18 cellular contexts compared by ENCODE assay signal in the genomic region with DNA sequence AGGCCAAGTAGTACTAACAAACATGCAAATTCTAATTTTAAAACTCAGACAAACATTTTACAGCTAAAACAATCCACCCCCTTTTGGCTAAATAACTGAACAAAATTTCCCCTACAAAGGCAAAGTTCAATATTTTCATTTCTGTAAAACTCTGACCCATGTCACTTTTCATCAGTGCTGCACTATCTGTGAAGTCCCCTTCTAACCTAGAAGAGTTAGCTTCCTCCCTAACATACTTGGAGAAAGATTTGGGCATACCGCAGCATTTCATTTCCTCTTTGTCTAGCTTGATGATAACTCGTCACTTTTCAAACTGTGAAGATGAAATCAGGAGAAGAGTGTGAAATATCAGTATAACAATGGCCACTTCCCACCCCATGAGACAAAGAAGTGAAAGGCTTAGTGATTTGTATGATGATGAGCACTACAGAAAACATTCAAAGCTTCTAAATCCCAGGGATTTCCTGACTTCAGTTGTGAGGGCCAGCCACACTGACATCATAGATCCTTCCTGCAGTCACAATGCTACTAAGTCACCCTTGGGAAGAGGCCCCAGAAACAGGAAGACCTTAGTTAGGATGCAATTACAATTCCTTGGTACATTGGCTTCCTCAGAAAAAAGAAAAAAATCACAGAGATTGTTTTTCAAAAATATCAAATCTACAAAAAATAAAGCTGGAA. TPM values are rescaled to one million over a fixed set of nuclear protein-coding genes. Genes with fewer than 3 reads are reported as not detected.
A peak's percentile ranks its signal among the peaks of the same experiment; 100 is the strongest.
DNase-seq lines count a peak whose midpoint lies in the region; ATAC-seq and TF ChIP-seq lines count a peak whose summit lies in the region.
"Had no signal": no experiment of that assay in that cellular context is flagged by ENCODE, and none has a peak within 500 bp of the region (broad histone marks: within the 10 kb centered on the region; RNA-seq: fewer than 3 reads in every experiment).

Gene FAM81B, plus strand, starts transcription at position 555 of the 681 bp plus-strand sequence. Its CDS starts 24 bp downstream, at position 579.

- H2BK15ac ChIP-seq in IMR-90 (ENCODE audit: low read depth, low read length), result no peak within 1 kb of the TSS

- no TSS peak for BruUV-seq in IMR-90 (replicated peaks; lab: Mats Ljungman, UMichigan)
- no TSS peak for BruUV-seq in OCI-LY7 (replicated peaks; lab: Mats Ljungman, UMichigan)

- peaks cover 6% of the 10 kb centered on the region for H3K36me3 Mint-ChIP-seq in endothelial cell (ENCODE audit: low read depth, unreplicated experiment)
- H3K36me3 Mint-ChIP-seq: activated CD4-positive, alpha-beta memory T cell treated with anti-CD3 and anti-CD28 coated beads for 36 hours had no signal

- peak; percentile 17 for DNase-seq in EL
- DNase-seq in IMR-90, result peak; percentile 5
- no peak for DNase-seq in endothelial cell (ENCODE audit: low spot score)
- peak; percentile 27 for DNase-seq in non-pigmented ciliary epithelial cell (ENCODE audit: low read depth)
- DNase-seq in OCI-LY7 (ENCODE audit: low spot score), result no peak
- no peak for DNase-seq in NCI-H1417 treated with DMSO at 0.1 percent for 48 hours (lab: John Stamatoyannopoulos, UW)
- DNase-seq: activated CD4-positive, alpha-beta memory T cell treated with anti-CD3 and anti-CD28 coated beads for 36 hours; activated naive CD8-positive, alpha-beta T cell treated with anti-CD3 and anti-CD28 coated beads, Interleukin-2, amount 50 U/mL, for 24 hours; DMS 273 treated with DMSO at 0.1 percent for 48 hours; endodermal cell; Kasumi-1; mammary epithelial cell; NCI-H1694; stimulated activated CD4-positive, alpha-beta T cell treated with anti-CD3 and anti-CD28 coated beads, Interleukin-12 subunit alpha, Interleukin-12 subunit beta, amount 100 ng/mL, for 4 hours had no signal

- no peaks in the 10 kb centered on the region for H3K9me3 Mint-ChIP-seq in endothelial cell (ENCODE audit: unreplicated experiment)
- H3K9me3 Mint-ChIP-seq: activated naive CD8-positive, alpha-beta T cell treated with anti-CD3 and anti-CD28 coated beads, Interleukin-2, amount 50 U/mL, for 24 hours; stimulated activated naive CD8-positive, alpha-beta T cell treated with anti-CD3 and anti-CD28 coated beads, Interleukin-15, Interleukin-2, amounts not matched to agents 100 ng/mL and 50 ng/mL, for 24 hours had no signal

- no peak within 1 kb of the TSS for H3K18ac ChIP-seq in IMR-90 (ENCODE audit: low read depth, low read length)

- peaks cover 4% of the 10 kb centered on the region for H3K27me3 Mint-ChIP-seq in endothelial cell (ENCODE audit: unreplicated experiment)

- no peak for ATAC-seq in IMR-90 (ENCODE audit: low read depth)
- ATAC-seq in HG03442 (IDR thresholded peaks at IDR 0.05; ENCODE audit: unreplicated experiment), result no peak
- ATAC-seq in HG02623 (IDR thresholded peaks at IDR 0.05; ENCODE audit: unreplicated experiment), result no peak
- ATAC-seq: activated naive CD8-positive, alpha-beta T cell treated with anti-CD3 and anti-CD28 coated beads, Interleukin-2, amount 50 U/mL, for 24 hours had no signal

- H3K27ac ChIP-seq in IMR-90 (ENCODE audit: insufficient read depth, low read length), result no peak within 1 kb of the TSS
- H3K27ac ChIP-seq in OCI-LY7 (ENCODE audit: low read depth, low read length, poor library complexity, severe bottlenecking), result no peak within 1 kb of the TSS

- POLR2A ChIA-PET in IMR-90 (lab: Charles Lee; ENCODE audit: unreplicated experiment), result no interaction called here
- POLR2A ChIA-PET in OCI-LY7 (lab: Charles Lee), result no interaction called here

- no peak within 1 kb of the TSS for H2BK120ac ChIP-seq in IMR-90 (ENCODE audit: low read depth, low read length)

- peaks cover 2% of the 10 kb centered on the region; the same call in 1 of the 2 replicates for H3K27me3 ChIP-seq in IMR-90 (ENCODE audit: control insufficient read depth, insufficient read depth, low read length)

- H2AK5ac ChIP-seq in IMR-90 (ENCODE audit: low read depth, low read length), result no peak within 1 kb of the TSS

- H3K79me2 ChIP-seq in OCI-LY7 (ENCODE audit: insufficient read depth, low read depth, low read length), result no peaks in the 10 kb centered on the region

- H2AK9ac ChIP-seq in IMR-90 (replicated peaks; ENCODE audit: low read depth, low read length, poor library complexity), result no peak within 1 kb of the TSS

- H3K9me3 ChIP-seq in IMR-90 (ENCODE audit: control insufficient read depth, insufficient read depth, low read length) (no peaks in the 10 kb centered on the region), OCI-LY7 (ENCODE audit: low read length) (no peaks in the 10 kb centered on the region)

- H3K4me1 Mint-ChIP-seq in endothelial cell (ENCODE audit: unreplicated experiment), result peaks cover 26% of the 10 kb centered on the region

- H4K8ac ChIP-seq in IMR-90 (ENCODE audit: low read depth in 2 of 2, low read length in 2 of 2), result no peak within 1 kb of the TSS

- H4K91ac ChIP-seq in IMR-90 (ENCODE audit: insufficient read depth, low read depth, low read length), result no peak within 1 kb of the TSS

- in situ Hi-C loops in IMR-90 (cut with MboI; ENCODE audit: low sequenced_read_pairs), result no loop called here

- CTCF ChIA-PET in IMR-90 (lab: Yijun Ruan, JAX), result no interaction called here
- CTCF ChIA-PET in OCI-LY7 (lab: Charles Lee; ENCODE audit: unreplicated experiment), result no interaction called here

- H3K27ac Mint-ChIP-seq in endothelial cell (ENCODE audit: unreplicated experiment), result peak within 1 kb of the TSS; percentile 94
- H3K27ac Mint-ChIP-seq: activated CD4-positive, alpha-beta memory T cell treated with anti-CD3 and anti-CD28 coated beads for 36 hours; activated naive CD8-positive, alpha-beta T cell treated with anti-CD3 and anti-CD28 coated beads, Interleukin-2, amount 50 U/mL, for 24 hours; stimulated activated naive CD8-positive, alpha-beta T cell treated with anti-CD3 and anti-CD28 coated beads, Interleukin-15, Interleukin-2, amounts not matched to agents 100 ng/mL and 50 ng/mL, for 24 hours had no signal

- H3K4me2 ChIP-seq in IMR-90 (ENCODE audit: low read depth, low read length), result no peak within 1 kb of the TSS
- no peak within 1 kb of the TSS for H3K4me2 ChIP-seq in OCI-LY7 (ENCODE audit: low read length)

- H3K9me1 ChIP-seq in IMR-90 (ENCODE audit: insufficient read depth, low read length), result no peaks in the 10 kb centered on the region

- H3K36me3 ChIP-seq in IMR-90 (ENCODE audit: control insufficient read depth, insufficient read depth, low read length) (no peaks in the 10 kb centered on the region), OCI-LY7 (ENCODE audit: insufficient read depth, low read length) (no peaks in the 10 kb centered on the region)

- no peak within 1 kb of the TSS for H4K5ac ChIP-seq in IMR-90 (ENCODE audit: low read depth, low read length)

- H3K4me3 ChIP-seq in IMR-90 (ENCODE audit: insufficient read depth, low read depth, low read length) (no peak within 1 kb of the TSS), OCI-LY7 (ENCODE audit: low read depth, low read length, poor library complexity, severe bottlenecking) (no peak within 1 kb of the TSS)

- TF ChIP-seq CTCF in IMR-90 (conservative IDR thresholded peaks at IDR 0.05; ENCODE audit: low read depth, low read length) (no peak), endothelial cell (IDR thresholded peaks at IDR 0.05; ENCODE audit: unreplicated experiment) (no peak), OCI-LY7 (conservative IDR thresholded peaks at IDR 0.05; ENCODE audit: low read length) (no peak)

- H2BK20ac ChIP-seq in IMR-90 (ENCODE audit: low read depth, low read length), result no peak within 1 kb of the TSS

- no peak within 1 kb of the TSS for H2BK5ac ChIP-seq in IMR-90 (ENCODE audit: low read depth, low read length, poor library complexity, severe bottlenecking)

- dilution Hi-C loops in IMR-90 (cut with HindIII; ENCODE audit: low sequenced_read_pairs, unreplicated experiment), result no loop called here

- no peak for TF ChIP-seq POLR2A in IMR-90 (IDR thresholded peaks at IDR 0.05; ENCODE audit: low read depth, low read length)

- H2AFZ ChIP-seq in IMR-90 (replicated peaks; ENCODE audit: low read length, poor library complexity) (no peak within 1 kb of the TSS), OCI-LY7 (ENCODE audit: low read length) (no peak within 1 kb of the TSS)

- no peaks in the 10 kb centered on the region for H4K20me1 ChIP-seq in IMR-90 (ENCODE audit: insufficient read depth, low read length)
- no peaks in the 10 kb centered on the region for H4K20me1 ChIP-seq in OCI-LY7 (ENCODE audit: insufficient read depth, low read length)

- no CpG with 5 or more reads among the region's 2 CpGs for WGBS in IMR-90 (ENCODE audit: extremely low coverage in 2 of 2, insufficient read length in 1 of 2), 2 experiments

- H3K79me1 ChIP-seq in IMR-90 (ENCODE audit: low read depth in 1 of 2, low read length in 2 of 2), result no peaks in the 10 kb centered on the region

- no peak within 1 kb of the TSS for H3K56ac ChIP-seq in IMR-90 (ENCODE audit: extremely low read depth, insufficient read depth, low read length)

- no peaks in the 10 kb centered on the region for H3K9me2 ChIP-seq in OCI-LY7 (ENCODE audit: insufficient read depth, low read length)

- H3K23ac ChIP-seq in IMR-90 (ENCODE audit: low read depth, low read length), result no peak within 1 kb of the TSS

- H3K4me1 ChIP-seq in IMR-90 (ENCODE audit: control insufficient read depth, insufficient read depth, low read length), result no peaks in the 10 kb centered on the region
- H3K4me1 ChIP-seq in OCI-LY7 (ENCODE audit: insufficient read depth, low read length, poor library complexity, severe bottlenecking), result no peaks in the 10 kb centered on the region

- no peak for TF ChIP-seq RAD21 in IMR-90 (IDR thresholded peaks at IDR 0.05; ENCODE audit: low read length)

- no peak within 1 kb of the TSS for H3K9ac ChIP-seq in IMR-90 (ENCODE audit: low read depth, low read length)

- intact Hi-C loops in IMR-90 (cut with micrococcal nuclease), result no loop called here
- intact Hi-C loops in OCI-LY7 (cut with micrococcal nuclease; ENCODE audit: unreplicated experiment), result no loop called here

- H3K4ac ChIP-seq in IMR-90 (ENCODE audit: low read depth, low read length), result no peak within 1 kb of the TSS

- peak within 1 kb of the TSS; percentile 27 for H3K4me3 Mint-ChIP-seq in endothelial cell (ENCODE audit: unreplicated experiment)
- H3K4me3 Mint-ChIP-seq: activated CD4-positive, alpha-beta memory T cell treated with anti-CD3 and anti-CD28 coated beads for 36 hours; activated naive CD8-positive, alpha-beta T cell treated with anti-CD3 and anti-CD28 coated beads, Interleukin-2, amount 50 U/mL, for 24 hours; endodermal cell; stimulated activated naive CD8-positive, alpha-beta T cell treated with anti-CD3 and anti-CD28 coated beads, Interleukin-15, Interleukin-2, amounts not matched to agents 100 ng/mL and 50 ng/mL, for 24 hours had no signal

- no peak within 1 kb of the TSS for H3K14ac ChIP-seq in IMR-90 (replicated peaks; ENCODE audit: low read depth, low read length)

TF ChIP-seq in IMR-90, 13 proteins besides CTCF, POLR2A, EP300 and RAD21 (continues in another document):
- TF ChIP-seq SMC3 (IDR thresholded peaks at IDR 0.05; ENCODE audit: low read depth, low read length) (no peak), FOS (IDR thresholded peaks at IDR 0.05; ENCODE audit: low read depth, low read length) (no peak)

RNA-seq across cellular contexts. Expression of gene FAM81B, which starts in this region (rescaled TPM):
- total RNA-seq in IMR-90 (2012; rRNA removed) (not detected in 2 replicates), endothelial cell (ENCODE audit: unreplicated experiment) (1.2 TPM), OCI-LY7 (2022) (not detected in 2 replicates)
- not detected in 2 replicates for polyA plus RNA-seq in IMR-90 (2012; rRNA removed)
- polyA plus RNA-seq in IMR-90 (2012; cell fraction: cytosol; rRNA removed), result not detected in 2 replicates
- not detected in 2 replicates for polyA plus RNA-seq in IMR-90 (2012; cell fraction: nucleus; rRNA removed; ENCODE audit: low replicate concordance)
- total RNA-seq in OCI-LY7 (2014; rRNA removed; shearing (Covaris generic)), result not detected in 2 replicates
- total RNA-seq: activated CD4-positive, alpha-beta memory T cell treated with anti-CD3 and anti-CD28 coated beads for 36 hours; endodermal cell; frontal cortex; mammary epithelial cell had no signal
- polyA plus RNA-seq: mammary epithelial cell had no signal

Comparison
In these comparisons a context has a peak if more than half of its experiments do, and no peak if none do; other contexts are left out.
1. Peak in DNase-seq in IMR-90; RNA of the gene not detected or under 1 TPM.
2. DNase-seq: peak in EL (single experiment) and non-pigmented ciliary epithelial cell (single experiment); none in endothelial cell (single experiment), OCI-LY7 (single experiment) and NCI-H1417 treated with DMSO at 0.1 percent for 48 hours (single experiment).